In the genomic region with DNA sequence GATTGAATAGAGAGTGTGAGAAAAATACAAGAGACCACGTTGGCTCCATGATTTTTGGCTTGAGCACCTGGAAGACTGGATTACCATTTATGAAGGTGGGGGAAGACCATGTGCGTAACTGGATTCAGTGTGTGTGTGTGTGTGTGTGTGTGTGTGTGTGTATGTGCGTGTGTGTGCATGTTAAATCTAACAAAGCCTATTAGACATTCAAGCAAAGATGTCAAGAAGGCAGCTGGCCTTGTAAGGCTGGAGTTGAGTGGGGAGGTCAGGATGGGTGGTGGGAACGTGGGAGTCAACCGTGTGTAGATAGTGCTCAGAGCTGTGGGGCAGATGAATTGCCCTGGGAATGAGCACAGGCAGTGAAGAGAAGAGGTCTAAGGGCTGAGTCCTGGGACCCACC, we compare ENCODE assay signal across 29 cellular contexts.
"Had no signal": no experiment of that assay in that cellular context is flagged by ENCODE, and none has a peak within 500 bp of the region (broad histone marks: within the 10 kb centered on the region; RNA-seq: fewer than 3 reads in every experiment).

No MANE protein-coding gene starts in this region.

- ATAC-seq: heart left ventricle; mucosa of descending colon; naive thymus-derived CD4-positive, alpha-beta T cell; natural killer cell treated with Interleukin-12 subunit alpha and Interleukin-12 subunit beta and Interleukin-15 and Interleukin-18, amount 100 ng/mL, for 72 hours; right cardiac atrium; sciatic nerve; stimulated activated naive B cell treated with anti-CD40 and anti-IgM and Interleukin-4, amounts not matched to agents 10 μg/mL and 1 μg/mL and 100 μg/mL, for 72 hours; stimulated activated naive CD8-positive, alpha-beta T cell treated with anti-CD3 and anti-CD28 coated beads, Interleukin-15, Interleukin-2, amounts not matched to agents 100 U/mL and 50 U/mL, for 24 hours had no signal

- FAIRE-seq: islet of Langerhans had no signal

- H3K4me3 Mint-ChIP-seq: immature natural killer cell; memory B cell; naive thymus-derived CD4-positive, alpha-beta T cell; natural killer cell treated with Interleukin-12 subunit alpha and Interleukin-12 subunit beta and Interleukin-15 and Interleukin-18, amount 100 ng/mL, for 72 hours; neural crest cell; stimulated activated naive B cell treated with anti-CD40 and anti-IgM and Interleukin-4, amounts not matched to agents 10 μg/mL and 1 μg/mL and 100 μg/mL, for 72 hours had no signal

- H3K36me3 Mint-ChIP-seq: immature natural killer cell; naive thymus-derived CD4-positive, alpha-beta T cell; natural killer cell treated with Interleukin-12 subunit alpha and Interleukin-12 subunit beta and Interleukin-15 and Interleukin-18, amount 100 ng/mL, for 72 hours; stimulated activated naive B cell treated with anti-CD40 and anti-IgM and Interleukin-4, amounts not matched to agents 10 μg/mL and 1 μg/mL and 100 μg/mL, for 72 hours had no signal

- DNase-seq: heart left ventricle; hypothalamus; immature natural killer cell; left ventricle myocardium inferior; midbrain; mucosa of descending colon; naive thymus-derived CD4-positive, alpha-beta T cell; nucleus accumbens; ovary; retina; right cardiac atrium; stimulated activated CD4-positive, alpha-beta T cell treated with anti-CD3 and anti-CD28 coated beads, Interleukin-12 subunit alpha, Interleukin-12 subunit beta, amount 100 ng/mL, for 4 hours; stimulated activated CD4-positive, alpha-beta T cell treated with anti-CD3 and anti-CD28 coated beads, Interleukin-15, amount 100 ng/mL, for 24 hours; stimulated activated CD4-positive, alpha-beta T cell treated with anti-CD3 and anti-CD28 coated beads, Interleukin-2, amount 100 ng/mL, for 24 hours; stimulated activated CD4-positive, alpha-beta T cell treated with anti-CD3 and anti-CD28 coated beads, Interleukin-4, amount 100 ng/mL, for 1 hour; stimulated activated naive B cell treated with anti-CD40 and anti-IgM and Interleukin-4, amounts not matched to agents 10 μg/mL and 1 μg/mL and 100 μg/mL, for 72 hours; stimulated activated naive CD8-positive, alpha-beta T cell treated with anti-CD3 and anti-CD28 coated beads, Interleukin-15, Interleukin-2, amounts not matched to agents 100 U/mL and 50 U/mL, for 24 hours; stomach; testis; thyroid gland; transverse colon; upper lobe of left lung had no signal

- H3K27me3 ChIP-seq: ovary, testis, thyroid gland, upper lobe of left lung had no signal

- H3K4me1 Mint-ChIP-seq: immature natural killer cell had no signal

- H3K36me3 ChIP-seq: heart left ventricle, left ventricle myocardium inferior, ovary, prostate gland, stomach, thyroid gland, transverse colon, upper lobe of left lung had no signal

- H3K27ac Mint-ChIP-seq: immature natural killer cell; memory B cell; naive thymus-derived CD4-positive, alpha-beta T cell; natural killer cell treated with Interleukin-12 subunit alpha and Interleukin-12 subunit beta and Interleukin-15 and Interleukin-18, amount 100 ng/mL, for 72 hours; stimulated activated naive B cell treated with anti-CD40 and anti-IgM and Interleukin-4, amounts not matched to agents 10 μg/mL and 1 μg/mL and 100 μg/mL, for 72 hours had no signal

- H3K9me3 Mint-ChIP-seq: immature natural killer cell; memory B cell; natural killer cell treated with Interleukin-12 subunit alpha and Interleukin-12 subunit beta and Interleukin-15 and Interleukin-18, amount 100 ng/mL, for 72 hours; stimulated activated naive B cell treated with anti-CD40 and anti-IgM and Interleukin-4, amounts not matched to agents 10 μg/mL and 1 μg/mL and 100 μg/mL, for 72 hours had no signal

- H3K4me3 ChIP-seq: heart left ventricle, left ventricle myocardium inferior, mucosa of descending colon, ovary, prostate gland, skin epidermis, stomach, testis, thyroid gland, transverse colon, upper lobe of left lung had no signal
